8 cellular contexts compared by ENCODE assay signal in the genomic region with DNA sequence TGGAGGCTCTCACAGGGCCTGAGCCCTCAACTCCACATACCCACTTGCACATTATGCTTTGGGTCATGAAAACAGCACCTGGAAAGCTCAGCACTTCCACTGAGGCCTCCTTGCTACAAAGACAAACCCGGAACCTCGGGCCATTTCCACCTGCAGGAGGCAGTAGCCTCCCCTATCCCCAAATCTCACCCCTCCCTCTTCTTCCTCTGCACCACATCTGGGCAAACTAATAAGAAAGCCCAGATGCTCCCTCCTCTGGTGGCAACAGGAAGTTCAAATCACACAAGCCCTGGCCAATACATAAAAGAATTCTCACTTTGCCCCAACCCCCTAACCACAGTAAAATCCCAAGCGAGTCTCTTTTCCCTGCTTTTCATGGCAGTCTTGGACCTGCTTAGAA.
DNase-seq lines count a peak whose midpoint lies in the region; ATAC-seq, FAIRE-seq and TF ChIP-seq lines count a peak whose summit lies in the region.

No MANE protein-coding gene starts in this region.

- peaks cover 2% of the 10 kb centered on the region for H3K36me3 Mint-ChIP-seq in osteocyte (ENCODE audit: unreplicated experiment)

- ATAC-seq in HG03520 (IDR thresholded peaks at IDR 0.05; ENCODE audit: unreplicated experiment): peak; percentile 74

- DNase-seq in AG09309 (ENCODE audit: low read depth) (peak; percentile 17), GM19239 (ENCODE audit: insufficient read length, low spot score) (peak; percentile 4), astrocyte of the cerebellum (ENCODE audit: low read depth) (no peak), osteocyte (ENCODE audit: extremely low spot score, unreplicated experiment) (no peak), NCI-H1694 treated with DMSO at 0.1 percent for 48 hours (lab: John Stamatoyannopoulos, UW) (no peak), T1000 (lab: John Stamatoyannopoulos, UW) (no peak), NCI-H345 (lab: John Stamatoyannopoulos, UW) (no peak)

- no peak overlapping the region for H3K4me3 Mint-ChIP-seq in osteocyte (ENCODE audit: unreplicated experiment)

- no peaks in the 10 kb centered on the region for H3K9me3 Mint-ChIP-seq in osteocyte (ENCODE audit: unreplicated experiment)

- no peak overlapping the region for H3K27ac Mint-ChIP-seq in osteocyte (ENCODE audit: unreplicated experiment)

- FAIRE-seq in GM19239 (lab: Jason Lieb, UNC): no peak

- H3K4me1 Mint-ChIP-seq in osteocyte (ENCODE audit: unreplicated experiment): peaks cover 9% of the 10 kb centered on the region

- H3K4me3 ChIP-seq in AG09309 (ENCODE audit: control insufficient read depth, low read depth, low read length) (no peak overlapping the region), astrocyte of the cerebellum (ENCODE audit: low read depth, low read length) (no peak overlapping the region)

- peak; percentile 71 for TF ChIP-seq CTCF in AG09309 (IDR thresholded peaks at IDR 0.05; ENCODE audit: control insufficient read depth, insufficient read depth, low read depth, low read length, missing control alignments)
- peak; percentile 69 for TF ChIP-seq CTCF in astrocyte of the cerebellum (IDR thresholded peaks at IDR 0.05; ENCODE audit: low read depth, low read length, missing control alignments)
- peak; percentile 55 for TF ChIP-seq CTCF in osteocyte (IDR thresholded peaks at IDR 0.05)

- H3K27me3 Mint-ChIP-seq in osteocyte (ENCODE audit: unreplicated experiment): no peaks in the 10 kb centered on the region

- in situ Hi-C loops in astrocyte of the cerebellum (cut with HindIII; ENCODE audit: low sequenced_read_pairs): no loop called here

Comparison
In these comparisons a context has a peak if more than half of its experiments do, and no peak if none do; other contexts are left out.
1. DNase-seq: peak in AG09309 (single experiment) and GM19239 (single experiment); none in astrocyte of the cerebellum (single experiment), osteocyte (single experiment), NCI-H1694 treated with DMSO at 0.1 percent for 48 hours (single experiment), T1000 (single experiment) and NCI-H345 (single experiment).
2. Peak in every context shown above with its lines, with median percentiles within 50 percentile points of each other: CTCF ChIP-seq.